12 cellular contexts compared by ENCODE assay signal in genomic region chr4:10722957-10723356, GRCh38. TPM values are rescaled to one million over a fixed set of nuclear protein-coding genes. Genes with fewer than 3 reads are reported as not detected.
A peak's percentile ranks its signal among the peaks of the same experiment; 100 is the strongest.
DNase-seq lines count a peak whose midpoint lies in the region; ATAC-seq, FAIRE-seq and TF ChIP-seq lines count a peak whose summit lies in the region.
"Had no signal": no experiment of that assay in that cellular context is flagged by ENCODE, and none has a peak within 500 bp of the region (broad histone marks: within the 10 kb centered on the region; RNA-seq: fewer than 3 reads in every experiment).

No MANE protein-coding gene starts in this region.

- TF ChIP-seq CTCF in mammary epithelial cell (conservative IDR thresholded peaks at IDR 0.05 in 1 of 2, IDR thresholded peaks at IDR 0.05 in 1 of 2; ENCODE audit: extremely low read depth in 1 of 2, insufficient read depth in 1 of 2, low read depth in 1 of 2, low read length in 2 of 2), result no peak

- H3K27me3 ChIP-seq in MG63 (no peaks in the 10 kb centered on the region), mammary epithelial cell (ENCODE audit: insufficient read depth, low read length) (peaks cover 2% of the 10 kb centered on the region)

- ATAC-seq in GM21367 (IDR thresholded peaks at IDR 0.05; ENCODE audit: unreplicated experiment) (peak; percentile 89), HG03066 (IDR thresholded peaks at IDR 0.05; ENCODE audit: low read depth, unreplicated experiment) (peak; percentile 88)

- H3K4me1 Mint-ChIP-seq in activated T-helper 1 cell treated with anti-CD3 and anti-CD28 coated beads, Interleukin-12 subunit alpha, Interleukin-12 subunit beta, Interleukin-2, Interleukin-4 antibody, amounts not matched to agents 30 ng/mL and 10 ng/mL and 1 ng/mL, durations not matched to agents 14 hours and 24 hours and 36 hours (ENCODE audit: low read depth), result peaks cover 76% of the 10 kb centered on the region

- peaks cover 10% of the 10 kb centered on the region for H3K9me3 Mint-ChIP-seq in activated T-helper 1 cell treated with anti-CD3 and anti-CD28 coated beads, Interleukin-12 subunit alpha, Interleukin-12 subunit beta, Interleukin-2, Interleukin-4 antibody, amounts not matched to agents 30 ng/mL and 10 ng/mL and 1 ng/mL, durations not matched to agents 14 hours and 24 hours and 36 hours

- WGBS in mammary epithelial cell (ENCODE audit: low coverage, missing lambda C conversion rate), result 55% methylated on average over 4 of the region's 4 CpGs

- H3K4me3 ChIP-seq in MG63 (no peak overlapping the region), mammary epithelial cell (replicated peaks in 1 of 3; ENCODE audit: insufficient read depth in 1 of 3, low read depth in 2 of 3, low read length in 3 of 3) (no peak overlapping the region)

- no peak overlapping the region for H3K9ac ChIP-seq in mammary epithelial cell (ENCODE audit: insufficient read depth, low read length)

- intact Hi-C loops in activated T-helper 1 cell treated with anti-CD3 and anti-CD28 coated beads, Interleukin-12 subunit alpha, Interleukin-12 subunit beta, Interleukin-2, Interleukin-4 antibody, amounts not matched to agents 30 ng/mL and 10 ng/mL and 1 ng/mL, durations not matched to agents 14 hours and 24 hours and 36 hours (cut with micrococcal nuclease), result loop anchor here (1.0 to 2.0 kb wide), 4 partner anchors 9 to 232 kb away; no protein-coding TSS in a partner anchor
- intact Hi-C loops in mammary epithelial cell (cut with micrococcal nuclease), result no loop called here

- H2AFZ ChIP-seq in mammary epithelial cell (ENCODE audit: low read depth, low read length), result no peak overlapping the region

- H3K36me3 Mint-ChIP-seq in activated T-helper 1 cell treated with anti-CD3 and anti-CD28 coated beads, Interleukin-12 subunit alpha, Interleukin-12 subunit beta, Interleukin-2, Interleukin-4 antibody, amounts not matched to agents 30 ng/mL and 10 ng/mL and 1 ng/mL, durations not matched to agents 14 hours and 24 hours and 36 hours (ENCODE audit: low read depth), result peaks cover 19% of the 10 kb centered on the region

- no peaks in the 10 kb centered on the region for H4K20me1 ChIP-seq in mammary epithelial cell (ENCODE audit: insufficient read depth, low read length)

- H3K27ac ChIP-seq in mammary epithelial cell (ENCODE audit: insufficient read depth, low read depth, low read length), result no peak overlapping the region

- peak overlapping the region; percentile 47 for H3K4me3 Mint-ChIP-seq in activated T-helper 1 cell treated with anti-CD3 and anti-CD28 coated beads, Interleukin-12 subunit alpha, Interleukin-12 subunit beta, Interleukin-2, Interleukin-4 antibody, amounts not matched to agents 30 ng/mL and 10 ng/mL and 1 ng/mL, durations not matched to agents 14 hours and 24 hours and 36 hours

- CTCF ChIA-PET in mammary epithelial cell (lab: Charles Lee; ENCODE audit: low non-redundant PET), result no interaction called here

- DNase-seq in GM18507 (ENCODE audit: extremely low spot score, insufficient read length, low read depth) (no peak), NCI-H1694 (lab: John Stamatoyannopoulos, UW) (no peak), MG63 (no peak), G401 (ENCODE audit: low spot score) (no peak), mammary epithelial cell (no peak)
- no peak for DNase-seq in activated T-helper 1 cell treated with anti-CD3 and anti-CD28 coated beads, Interleukin-12 subunit alpha, Interleukin-12 subunit beta, Interleukin-2, Interleukin-4 antibody, amounts not matched to agents 30 ng/mL and 10 ng/mL and 1 ng/mL, durations not matched to agents 14 hours and 24 hours and 36 hours (ENCODE audit: low spot score)
- DNase-seq: NCI-H2171 treated with DMSO at 0.1 percent for 48 hours; stimulated activated CD4-positive, alpha-beta T cell treated with anti-CD3 and anti-CD28 coated beads, Interleukin-4, amount 100 ng/mL, for 1 hour had no signal

- no peaks in the 10 kb centered on the region for H3K36me3 ChIP-seq in MG63
- H3K36me3 ChIP-seq in mammary epithelial cell (ENCODE audit: insufficient read depth, low read length), result no peaks in the 10 kb centered on the region

- H3K4me2 ChIP-seq in mammary epithelial cell (ENCODE audit: insufficient read depth, low read depth, low read length), result no peak overlapping the region

- in situ Hi-C loops in G401 (cut with HindIII; ENCODE audit: low sequenced_read_pairs), result no loop called here
- in situ Hi-C loops in mammary epithelial cell (cut with MboI; ENCODE audit: low sequenced_read_pairs in 2 of 2), result no loop called here

- FAIRE-seq in GM18507 (lab: Jason Lieb, UNC), result peak; percentile 91
- FAIRE-seq: D721Med had no signal

- H3K79me2 ChIP-seq in mammary epithelial cell (ENCODE audit: insufficient read depth, low read length), result no peaks in the 10 kb centered on the region

- H3K9me3 ChIP-seq in MG63 (no peaks in the 10 kb centered on the region), mammary epithelial cell (replicated peaks; ENCODE audit: insufficient read depth, low read length) (no peaks in the 10 kb centered on the region)

- no TSS peak for BruUV-seq in mammary epithelial cell (replicated peaks; lab: Mats Ljungman, UMichigan)

- dilution Hi-C loops in mammary epithelial cell (cut with HindIII; ENCODE audit: low sequenced_read_pairs), result no loop called here

- H3K27ac Mint-ChIP-seq in activated T-helper 1 cell treated with anti-CD3 and anti-CD28 coated beads, Interleukin-12 subunit alpha, Interleukin-12 subunit beta, Interleukin-2, Interleukin-4 antibody, amounts not matched to agents 30 ng/mL and 10 ng/mL and 1 ng/mL, durations not matched to agents 14 hours and 24 hours and 36 hours, result peak overlapping the region; percentile 73

- H3K4me1 ChIP-seq in mammary epithelial cell (ENCODE audit: insufficient read depth, low read length), result no peaks in the 10 kb centered on the region

- peaks cover under 1% of the 10 kb centered on the region for H3K27me3 Mint-ChIP-seq in activated T-helper 1 cell treated with anti-CD3 and anti-CD28 coated beads, Interleukin-12 subunit alpha, Interleukin-12 subunit beta, Interleukin-2, Interleukin-4 antibody, amounts not matched to agents 30 ng/mL and 10 ng/mL and 1 ng/mL, durations not matched to agents 14 hours and 24 hours and 36 hours (ENCODE audit: insufficient read depth)

RNA-seq across cellular contexts. Expression of gene CLNK, which starts 38.4 kb away (rescaled TPM):
- total RNA-seq in activated T-helper 1 cell treated with anti-CD3 and anti-CD28 coated beads, Interleukin-12 subunit alpha, Interleukin-12 subunit beta, Interleukin-2, Interleukin-4 antibody, amounts not matched to agents 30 ng/mL and 10 ng/mL and 1 ng/mL, durations not matched to agents 14 hours and 24 hours and 36 hours, result 0.57 and 1.1 TPM in 2 replicates
- total RNA-seq in MG63 (2014; rRNA removed; shearing (Covaris generic); ENCODE audit: low replicate concordance), result not detected in 2 replicates
- total RNA-seq in G401 (2014; rRNA removed; shearing (Covaris generic)), result not detected in 2 replicates
- not detected for total RNA-seq in mammary epithelial cell
- not detected for polyA plus RNA-seq in mammary epithelial cell
- not detected for polyA minus RNA-seq in mammary epithelial cell
- polyA plus RNA-seq: neural cell had no signal
